In the genomic region with DNA sequence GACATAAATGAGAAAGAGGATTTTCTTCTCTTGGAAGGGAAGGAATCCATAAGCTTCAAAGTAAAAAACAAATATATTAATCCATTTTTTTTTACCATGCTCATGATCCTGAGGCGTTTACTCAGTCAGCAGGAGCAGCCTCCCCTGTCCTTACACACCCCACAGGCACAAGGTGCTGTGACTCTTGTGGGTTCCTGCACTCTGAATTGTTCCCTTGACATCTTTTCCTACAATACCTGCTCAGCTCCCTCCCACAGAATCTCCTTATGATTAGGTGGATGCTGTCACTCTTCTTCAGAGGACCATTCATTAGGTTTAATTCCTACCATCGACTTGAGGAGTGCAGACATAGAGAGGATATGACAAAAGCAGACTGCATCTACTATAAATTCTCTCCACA, we compare ENCODE assay signal across 31 cellular contexts. TPM values are rescaled to one million over a fixed set of nuclear protein-coding genes. Genes with fewer than 3 reads are reported as not detected.
"Had no signal": no experiment of that assay in that cellular context is flagged by ENCODE, and none has a peak within 500 bp of the region (broad histone marks: within the 10 kb centered on the region; RNA-seq: fewer than 3 reads in every experiment).

No MANE protein-coding gene starts in this region.

- H3K4me1 ChIP-seq: neural progenitor cell, pancreas, prostate gland, right lobe of liver, transverse colon, vagina had no signal

- H3K9me3 ChIP-seq: pancreas, prostate gland, right lobe of liver, sigmoid colon, stomach, suprapubic skin, testis, tibial artery, transverse colon, upper lobe of left lung, vagina had no signal

- H3K4me3 Mint-ChIP-seq: naive thymus-derived CD8-positive, alpha-beta T cell; natural killer cell treated with Interleukin-12 subunit alpha and Interleukin-12 subunit beta and Interleukin-15 and Interleukin-18, amount 100 ng/mL, for 72 hours; neural progenitor cell; stimulated activated effector memory CD8-positive, alpha-beta T cell treated with anti-CD3 and anti-CD28 coated beads, Interleukin-12 subunit alpha, Interleukin-12 subunit beta, amount 100 ng/mL, for 72 hours; stimulated activated naive B cell treated with anti-CD40 and anti-IgM and Interleukin-4, amounts not matched to agents 10 μg/mL and 1 μg/mL and 100 μg/mL, for 72 hours; stimulated activated naive CD8-positive, alpha-beta T cell treated with anti-CD3 and anti-CD28 coated beads, Interleukin-15, Interleukin-2, amounts not matched to agents 100 ng/mL and 50 ng/mL, for 24 hours had no signal

- ATAC-seq: naive thymus-derived CD8-positive, alpha-beta T cell; natural killer cell treated with Interleukin-12 subunit alpha and Interleukin-12 subunit beta and Interleukin-15 and Interleukin-18, amount 100 ng/mL, for 72 hours; pancreas; right cardiac atrium; right lobe of liver; stimulated activated effector memory CD8-positive, alpha-beta T cell treated with anti-CD3 and anti-CD28 coated beads, Interleukin-12 subunit alpha, Interleukin-12 subunit beta, amount 100 ng/mL, for 72 hours; stimulated activated naive B cell treated with anti-CD40 and anti-IgM and Interleukin-4, amounts not matched to agents 10 μg/mL and 1 μg/mL and 100 μg/mL, for 72 hours had no signal

- H3K27me3 ChIP-seq: neural progenitor cell, pancreas, right lobe of liver, sigmoid colon, suprapubic skin, testis, tibial artery, upper lobe of left lung, vagina had no signal

- H3K4me3 ChIP-seq: neural progenitor cell, pancreas, prostate gland, right lobe of liver, sigmoid colon, stomach, suprapubic skin, testis, tibial artery, transverse colon, upper lobe of left lung, vagina had no signal

- DNase-seq: naive B cell; naive thymus-derived CD8-positive, alpha-beta T cell; pancreas; right cardiac atrium; right lobe of liver; sigmoid colon; small intestine; stimulated activated CD4-positive, alpha-beta T cell treated with anti-CD3 and anti-CD28 coated beads, Interleukin-15, amount 100 ng/mL, for 24 hours; stimulated activated CD4-positive, alpha-beta T cell treated with anti-CD3 and anti-CD28 coated beads, Interleukin-2, amount 100 ng/mL, for 24 hours; stimulated activated CD4-positive, alpha-beta T cell treated with anti-CD3 and anti-CD28 coated beads, Interleukin-2, amount 100 ng/mL, for 48 hours; stimulated activated CD4-positive, alpha-beta T cell treated with anti-CD3 and anti-CD28 coated beads, Interleukin-4, amount 100 ng/mL, for 24 hours; stimulated activated naive B cell treated with anti-CD40 and anti-IgM and Interleukin-4, amounts not matched to agents 10 μg/mL and 1 μg/mL and 100 μg/mL, for 72 hours; stimulated activated naive CD4-positive, alpha-beta T cell treated with Interleukin-2 at 50 U/mL for 16 hours; stomach; testis; tibial artery; transverse colon; upper lobe of left lung had no signal

- H3K36me3 Mint-ChIP-seq: naive B cell; naive thymus-derived CD8-positive, alpha-beta T cell; natural killer cell treated with Interleukin-12 subunit alpha and Interleukin-12 subunit beta and Interleukin-15 and Interleukin-18, amount 100 ng/mL, for 72 hours; neural progenitor cell; stimulated activated effector memory CD8-positive, alpha-beta T cell treated with anti-CD3 and anti-CD28 coated beads, Interleukin-12 subunit alpha, Interleukin-12 subunit beta, amount 100 ng/mL, for 72 hours; stimulated activated naive B cell treated with anti-CD40 and anti-IgM and Interleukin-4, amounts not matched to agents 10 μg/mL and 1 μg/mL and 100 μg/mL, for 72 hours had no signal

- H3K36me3 ChIP-seq: neural progenitor cell, pancreas, prostate gland, right lobe of liver, sigmoid colon, stomach, suprapubic skin, tibial artery, transverse colon, upper lobe of left lung, vagina had no signal

- H3K9me3 Mint-ChIP-seq: naive B cell; naive thymus-derived CD8-positive, alpha-beta T cell; natural killer cell treated with Interleukin-12 subunit alpha and Interleukin-12 subunit beta and Interleukin-15 and Interleukin-18, amount 100 ng/mL, for 72 hours; neural progenitor cell; stimulated activated effector memory CD8-positive, alpha-beta T cell treated with anti-CD3 and anti-CD28 coated beads, Interleukin-12 subunit alpha, Interleukin-12 subunit beta, amount 100 ng/mL, for 72 hours; stimulated activated naive B cell treated with anti-CD40 and anti-IgM and Interleukin-4, amounts not matched to agents 10 μg/mL and 1 μg/mL and 100 μg/mL, for 72 hours; stimulated activated naive CD8-positive, alpha-beta T cell treated with anti-CD3 and anti-CD28 coated beads, Interleukin-15, Interleukin-2, amounts not matched to agents 100 ng/mL and 50 ng/mL, for 24 hours had no signal

- H3K27ac ChIP-seq: neural progenitor cell, pancreas, prostate gland, right lobe of liver, sigmoid colon, stomach, suprapubic skin, testis, tibial artery, transverse colon, upper lobe of left lung, vagina had no signal

- H3K27ac Mint-ChIP-seq: naive thymus-derived CD8-positive, alpha-beta T cell; natural killer cell treated with Interleukin-12 subunit alpha and Interleukin-12 subunit beta and Interleukin-15 and Interleukin-18, amount 100 ng/mL, for 72 hours; neural progenitor cell; stimulated activated effector memory CD8-positive, alpha-beta T cell treated with anti-CD3 and anti-CD28 coated beads, Interleukin-12 subunit alpha, Interleukin-12 subunit beta, amount 100 ng/mL, for 72 hours; stimulated activated naive B cell treated with anti-CD40 and anti-IgM and Interleukin-4, amounts not matched to agents 10 μg/mL and 1 μg/mL and 100 μg/mL, for 72 hours; stimulated activated naive CD8-positive, alpha-beta T cell treated with anti-CD3 and anti-CD28 coated beads, Interleukin-15, Interleukin-2, amounts not matched to agents 100 ng/mL and 50 ng/mL, for 24 hours had no signal

RNA-seq across cellular contexts. Expression of gene MYBPHL, which starts 13.8 kb away (rescaled TPM):
- total RNA-seq: naive thymus-derived CD8-positive, alpha-beta T cell; natural killer cell treated with Interleukin-12 subunit alpha and Interleukin-12 subunit beta and Interleukin-15 and Interleukin-18, amount 100 ng/mL, for 72 hours; omental fat pad; osteocyte; prostate gland; pulmonary artery endothelial cell; renal cortical epithelial cell; right lobe of liver; sigmoid colon; stomach; subcutaneous adipose tissue; suprapubic skin; transverse colon; ureter; vagina had no signal
